8 cellular contexts compared by ENCODE assay signal in genomic region chr1:201023517-201023902, GRCh38. TPM values are rescaled to one million over a fixed set of nuclear protein-coding genes. Genes with fewer than 3 reads are reported as not detected.
A peak's percentile ranks its signal among the peaks of the same experiment; 100 is the strongest.
DNase-seq lines count a peak whose midpoint lies in the region; ATAC-seq and TF ChIP-seq lines count a peak whose summit lies in the region.

A gene with protein sequence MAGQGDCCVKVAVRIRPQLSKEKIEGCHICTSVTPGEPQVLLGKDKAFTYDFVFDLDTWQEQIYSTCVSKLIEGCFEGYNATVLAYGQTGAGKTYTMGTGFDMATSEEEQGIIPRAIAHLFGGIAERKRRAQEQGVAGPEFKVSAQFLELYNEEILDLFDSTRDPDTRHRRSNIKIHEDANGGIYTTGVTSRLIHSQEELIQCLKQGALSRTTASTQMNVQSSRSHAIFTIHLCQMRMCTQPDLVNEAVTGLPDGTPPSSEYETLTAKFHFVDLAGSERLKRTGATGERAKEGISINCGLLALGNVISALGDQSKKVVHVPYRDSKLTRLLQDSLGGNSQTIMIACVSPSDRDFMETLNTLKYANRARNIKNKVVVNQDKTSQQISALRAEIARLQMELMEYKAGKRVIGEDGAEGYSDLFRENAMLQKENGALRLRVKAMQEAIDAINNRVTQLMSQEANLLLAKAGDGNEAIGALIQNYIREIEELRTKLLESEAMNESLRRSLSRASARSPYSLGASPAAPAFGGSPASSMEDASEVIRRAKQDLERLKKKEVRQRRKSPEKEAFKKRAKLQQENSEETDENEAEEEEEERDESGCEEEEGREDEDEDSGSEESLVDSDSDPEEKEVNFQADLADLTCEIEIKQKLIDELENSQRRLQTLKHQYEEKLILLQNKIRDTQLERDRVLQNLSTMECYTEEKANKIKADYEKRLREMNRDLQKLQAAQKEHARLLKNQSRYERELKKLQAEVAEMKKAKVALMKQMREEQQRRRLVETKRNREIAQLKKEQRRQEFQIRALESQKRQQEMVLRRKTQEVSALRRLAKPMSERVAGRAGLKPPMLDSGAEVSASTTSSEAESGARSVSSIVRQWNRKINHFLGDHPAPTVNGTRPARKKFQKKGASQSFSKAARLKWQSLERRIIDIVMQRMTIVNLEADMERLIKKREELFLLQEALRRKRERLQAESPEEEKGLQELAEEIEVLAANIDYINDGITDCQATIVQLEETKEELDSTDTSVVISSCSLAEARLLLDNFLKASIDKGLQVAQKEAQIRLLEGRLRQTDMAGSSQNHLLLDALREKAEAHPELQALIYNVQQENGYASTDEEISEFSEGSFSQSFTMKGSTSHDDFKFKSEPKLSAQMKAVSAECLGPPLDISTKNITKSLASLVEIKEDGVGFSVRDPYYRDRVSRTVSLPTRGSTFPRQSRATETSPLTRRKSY (N-terminal part only) (minus strand): TSS chr1:201023714. CDS start chr1:201023383, 331 bp downstream.

- no peaks in the 10 kb centered on the region for H3K9me3 ChIP-seq in gastrocnemius medialis

- H3K36me3 ChIP-seq in gastrocnemius medialis = no peaks in the 10 kb centered on the region

- CTCF ChIA-PET in HEK293T (lab: Yijun Ruan, JAX) = interaction anchor here (1.5 kb wide), 1 partner anchor 51 kb away, joined by 4 read pairs; no protein-coding TSS in a partner anchor

- peak; percentile 18 for TF ChIP-seq POLR2A in NB4 (IDR thresholded peaks at IDR 0.05; ENCODE audit: extremely low read depth, insufficient read length)
- peak in 1 of 2 donors; percentile 8 for TF ChIP-seq POLR2A in gastrocnemius medialis (IDR thresholded peaks at IDR 0.05)

- no peak within 1 kb of the TSS for H3K27ac ChIP-seq in gastrocnemius medialis

- POLR2A ChIA-PET in HEK293T (lab: Yijun Ruan, JAX) = interaction anchor here (1.0 kb wide), 1 partner anchor 16 kb away, joined by 6 read pairs; no protein-coding TSS in a partner anchor

- in situ Hi-C loops in gastrocnemius medialis (cut with MboI; ENCODE audit: low sequenced_read_pairs in 4 of 4) = no loop called here

- H3K4me3 ChIP-seq in GM08714 (ENCODE audit: low read length) (peak within 1 kb of the TSS; percentile 76), NB4 (ENCODE audit: low read depth, low read length) (peak within 1 kb of the TSS; percentile 64), gastrocnemius medialis (peak within 1 kb of the TSS; percentile 49 to 57 (median 54))

- no peak for TF ChIP-seq CTCF in NB4 (IDR thresholded peaks at IDR 0.05; ENCODE audit: low read depth, low read length)
- TF ChIP-seq CTCF in gastrocnemius medialis (IDR thresholded peaks at IDR 0.05 in 4 of 5, conservative IDR thresholded peaks at IDR 0.05 in 1 of 5) = no peak

- peak; percentile 98 for DNase-seq in HEK293T (ENCODE audit: extremely low spot score)
- peak; percentile 86 for DNase-seq in NB4 (ENCODE audit: low read depth)
- peak; percentile 22 for DNase-seq in amniotic epithelial cell (ENCODE audit: low read depth)
- peak; percentile 61 to 78 for DNase-seq in hippocampal formation (lab: John Stamatoyannopoulos, UW)
- DNase-seq in gastrocnemius medialis = peak; percentile 46 to 51
- no peak for DNase-seq in cerebellar nuclear complex (lab: John Stamatoyannopoulos, UW)

- H3K27me3 ChIP-seq in gastrocnemius medialis = peaks cover 0 to 12% (median 0%) of the 10 kb centered on the region in 3 donors

- intact Hi-C loops in T-helper 1 cell treated with Interleukin-12 subunit alpha and Interleukin-12 subunit beta and Interleukin-4 antibody, amounts not matched to agents 30 ng/mL and 1 ng/mL, for 36 hours (cut with micrococcal nuclease) = loop anchor here (1.0 to 5.0 kb wide), 10 partner anchors 8 to 934 kb away; partner anchors contain the start of genes CSRP1, KIF14, TIMM17A and TMEM9
- intact Hi-C loops in gastrocnemius medialis (cut with DNase I; ENCODE audit: low total_unique reads) = loop anchor here (10.0 kb wide), 1 partner anchor 399 kb away; the partner anchor contains the start of gene KIF14

- peak; percentile 38 to 63 for ATAC-seq in gastrocnemius medialis

- peaks cover 17 to 28% of the 10 kb centered on the region in 2 donors for H3K4me1 ChIP-seq in gastrocnemius medialis

TF ChIP-seq in HEK293T, 16 proteins besides CTCF, POLR2A, EP300 and RAD21:
- no peak for TF ChIP-seq L3MBTL2 (conservative IDR thresholded peaks at IDR 0.05)
- TF ChIP-seq FOXM1 (IDR thresholded peaks at IDR 0.05; ENCODE audit: borderline replicate concordance) = peak; percentile 67

RNA-seq across cellular contexts. Expression of the gene that starts here (rescaled TPM):
- total RNA-seq in T-helper 1 cell treated with Interleukin-12 subunit alpha and Interleukin-12 subunit beta and Interleukin-4 antibody, amounts not matched to agents 30 ng/mL and 1 ng/mL, for 36 hours = 92.8 and 94.7 TPM in 2 replicates
- under 1 TPM; 0.23 to 0.49 (median 0.36) TPM for total RNA-seq in gastrocnemius medialis

Comparison
In these comparisons a context has a peak if more than half of its experiments do, and no peak if none do; other contexts are left out.
1. RNA of the gene that starts here (total RNA-seq): 92.8 to 94.7 TPM in T-helper 1 cell treated with Interleukin-12 subunit alpha and Interleukin-12 subunit beta and Interleukin-4 antibody, amounts not matched to agents 30 ng/mL and 1 ng/mL, for 36 hours; 0.23 to 0.49 TPM in gastrocnemius medialis; every median in the first group is over 10 times any median in the second.
2. Peak in DNase-seq, ATAC-seq and H3K4me3 ChIP-seq in gastrocnemius medialis; RNA of the gene not detected or under 1 TPM.
3. DNase-seq: peak in HEK293T (single experiment), NB4 (single experiment), amniotic epithelial cell (single experiment) and hippocampal formation (2 of 2); none in cerebellar nuclear complex (0 of 2).
4. Peak in every context shown above with its lines, with median percentiles within 50 percentile points of each other: H3K4me3 ChIP-seq.